Comparison of ENCODE assay signal across 2 cellular contexts in the genomic region with DNA sequence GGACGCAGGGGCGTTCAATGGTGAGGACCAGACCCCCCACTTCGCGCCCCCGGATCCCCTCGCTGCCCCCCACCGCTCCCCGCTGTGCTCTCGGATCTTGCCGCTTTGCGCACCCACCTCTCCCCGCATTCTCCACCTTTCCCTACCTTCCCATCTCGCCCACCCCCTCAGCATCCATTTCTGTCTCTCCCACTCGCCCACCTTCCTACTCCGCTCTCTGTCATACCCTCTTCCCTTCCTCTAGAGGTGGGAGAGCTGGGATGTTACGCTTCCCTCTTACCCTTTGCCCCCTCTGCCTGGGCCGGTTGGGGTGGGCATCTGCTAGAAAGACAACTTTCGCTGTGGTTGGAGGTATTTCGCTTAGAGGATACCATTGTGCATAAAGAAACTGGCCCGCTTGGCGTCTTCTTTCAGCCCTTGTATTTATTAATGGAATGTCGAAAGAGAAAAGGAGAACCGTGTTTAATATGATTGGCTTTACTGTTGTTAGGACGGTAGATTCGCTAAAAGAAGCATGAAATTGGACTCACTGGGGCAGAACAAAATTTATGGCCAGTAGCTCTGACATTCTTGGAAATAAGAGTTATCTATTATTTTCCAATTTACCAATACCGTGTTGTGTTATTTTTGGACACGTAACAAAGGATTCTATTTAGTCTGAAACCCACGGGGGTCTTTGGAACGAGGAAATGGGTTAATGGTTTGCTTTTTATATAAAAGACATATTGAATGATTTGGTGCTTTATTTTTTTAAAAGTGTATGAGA.
TF ChIP-seq lines count a peak whose summit lies in the region.

No MANE protein-coding gene starts in this region.

TF ChIP-seq in K562, 482 proteins besides CTCF, POLR2A, EP300 and RAD21 (continues in another document):
- TF ChIP-seq BRD4 (IDR thresholded peaks at IDR 0.05), result no peak
- peak; percentile 34; the same call in 1 of the 2 replicates for TF ChIP-seq CC2D1A (IDR thresholded peaks at IDR 0.05)
- TF ChIP-seq ZNF197 (CRISPR knock-in tag; IDR thresholded peaks at IDR 0.05; ENCODE audit: low read depth), result 0 out of 2 replicates have a peak, but pooled peaks have one; percentile 30
- TF ChIP-seq, protein P1, sequence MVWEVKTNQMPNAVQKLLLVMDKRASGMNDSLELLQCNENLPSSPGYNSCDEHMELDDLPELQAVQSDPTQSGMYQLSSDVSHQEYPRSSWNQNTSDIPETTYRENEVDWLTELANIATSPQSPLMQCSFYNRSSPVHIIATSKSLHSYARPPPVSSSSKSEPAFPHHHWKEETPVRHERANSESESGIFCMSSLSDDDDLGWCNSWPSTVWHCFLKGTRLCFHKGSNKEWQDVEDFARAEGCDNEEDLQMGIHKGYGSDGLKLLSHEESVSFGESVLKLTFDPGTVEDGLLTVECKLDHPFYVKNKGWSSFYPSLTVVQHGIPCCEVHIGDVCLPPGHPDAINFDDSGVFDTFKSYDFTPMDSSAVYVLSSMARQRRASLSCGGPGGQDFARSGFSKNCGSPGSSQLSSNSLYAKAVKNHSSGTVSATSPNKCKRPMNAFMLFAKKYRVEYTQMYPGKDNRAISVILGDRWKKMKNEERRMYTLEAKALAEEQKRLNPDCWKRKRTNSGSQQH (CRISPR knock-in tag; IDR thresholded peaks at IDR 0.05), result 0 out of 2 replicates have a peak, but pooled peaks have one; percentile 27
- peak; percentile 87 for TF ChIP-seq GATAD2A (IDR thresholded peaks at IDR 0.05)
- TF ChIP-seq ZNF431 (CRISPR knock-in tag; IDR thresholded peaks at IDR 0.05), result 0 out of 2 replicates have a peak, but pooled peaks have one; percentile 18
- TF ChIP-seq SMARCE1 (IDR thresholded peaks at IDR 0.05), result peak; percentile 59; the same call in 1 of the 2 replicates
- TF ChIP-seq MEIS2 (IDR thresholded peaks at IDR 0.05; ENCODE audit: partially characterized antibody), result peak; percentile 63
- TF ChIP-seq WHSC1 (IDR thresholded peaks at IDR 0.05; ENCODE audit: low read length), result no peak
- 0 out of 2 replicates have a peak, but pooled peaks have one; percentile 15 for TF ChIP-seq TAL1 (IDR thresholded peaks at IDR 0.05)
- no peak; the same call in 1 of the 2 replicates for TF ChIP-seq TOE1 (IDR thresholded peaks at IDR 0.05; ENCODE audit: borderline replicate concordance)
- no peak for TF ChIP-seq TOE1 (CRISPR knock-in tag; IDR thresholded peaks at IDR 0.05; ENCODE audit: borderline replicate concordance, low read depth)
- no peak for TF ChIP-seq MBD2 (IDR thresholded peaks at IDR 0.05; ENCODE audit: borderline replicate concordance, low read depth)
- peak; percentile 67; the same call in 1 of the 2 replicates for TF ChIP-seq LARP7 (IDR thresholded peaks at IDR 0.05)
- TF ChIP-seq, protein P2, sequence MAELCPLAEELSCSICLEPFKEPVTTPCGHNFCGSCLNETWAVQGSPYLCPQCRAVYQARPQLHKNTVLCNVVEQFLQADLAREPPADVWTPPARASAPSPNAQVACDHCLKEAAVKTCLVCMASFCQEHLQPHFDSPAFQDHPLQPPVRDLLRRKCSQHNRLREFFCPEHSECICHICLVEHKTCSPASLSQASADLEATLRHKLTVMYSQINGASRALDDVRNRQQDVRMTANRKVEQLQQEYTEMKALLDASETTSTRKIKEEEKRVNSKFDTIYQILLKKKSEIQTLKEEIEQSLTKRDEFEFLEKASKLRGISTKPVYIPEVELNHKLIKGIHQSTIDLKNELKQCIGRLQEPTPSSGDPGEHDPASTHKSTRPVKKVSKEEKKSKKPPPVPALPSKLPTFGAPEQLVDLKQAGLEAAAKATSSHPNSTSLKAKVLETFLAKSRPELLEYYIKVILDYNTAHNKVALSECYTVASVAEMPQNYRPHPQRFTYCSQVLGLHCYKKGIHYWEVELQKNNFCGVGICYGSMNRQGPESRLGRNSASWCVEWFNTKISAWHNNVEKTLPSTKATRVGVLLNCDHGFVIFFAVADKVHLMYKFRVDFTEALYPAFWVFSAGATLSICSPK (IDR thresholded peaks at IDR 0.05; ENCODE audit: borderline replicate concordance), result peak; percentile 52; the same call in 1 of the 2 replicates
- TF ChIP-seq, protein P3, sequence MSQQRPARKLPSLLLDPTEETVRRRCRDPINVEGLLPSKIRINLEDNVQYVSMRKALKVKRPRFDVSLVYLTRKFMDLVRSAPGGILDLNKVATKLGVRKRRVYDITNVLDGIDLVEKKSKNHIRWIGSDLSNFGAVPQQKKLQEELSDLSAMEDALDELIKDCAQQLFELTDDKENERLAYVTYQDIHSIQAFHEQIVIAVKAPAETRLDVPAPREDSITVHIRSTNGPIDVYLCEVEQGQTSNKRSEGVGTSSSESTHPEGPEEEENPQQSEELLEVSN (IDR thresholded peaks at IDR 0.05; ENCODE audit: borderline replicate concordance in 1 of 2, extremely low read depth in 1 of 2, insufficient read depth in 1 of 2, insufficient read length in 1 of 2, low read depth in 1 of 2, low read length in 1 of 2, poor library complexity in 1 of 2, severe bottlenecking in 1 of 2), result no peak
- 0 out of 4 replicates have a peak, but pooled peaks of 1 of the 2 experiments have one; percentile 4 for TF ChIP-seq MAZ (CRISPR knock-in tag; conservative IDR thresholded peaks at IDR 0.05 in 1 of 2, IDR thresholded peaks at IDR 0.05 in 1 of 2)
- 0 out of 2 replicates have a peak, but pooled peaks have one; percentile 19 for TF ChIP-seq ARID1B (IDR thresholded peaks at IDR 0.05)
- 0 out of 2 replicates have a peak, but pooled peaks have one; percentile 31 for TF ChIP-seq KHSRP (IDR thresholded peaks at IDR 0.05)
- TF ChIP-seq, protein P4, sequence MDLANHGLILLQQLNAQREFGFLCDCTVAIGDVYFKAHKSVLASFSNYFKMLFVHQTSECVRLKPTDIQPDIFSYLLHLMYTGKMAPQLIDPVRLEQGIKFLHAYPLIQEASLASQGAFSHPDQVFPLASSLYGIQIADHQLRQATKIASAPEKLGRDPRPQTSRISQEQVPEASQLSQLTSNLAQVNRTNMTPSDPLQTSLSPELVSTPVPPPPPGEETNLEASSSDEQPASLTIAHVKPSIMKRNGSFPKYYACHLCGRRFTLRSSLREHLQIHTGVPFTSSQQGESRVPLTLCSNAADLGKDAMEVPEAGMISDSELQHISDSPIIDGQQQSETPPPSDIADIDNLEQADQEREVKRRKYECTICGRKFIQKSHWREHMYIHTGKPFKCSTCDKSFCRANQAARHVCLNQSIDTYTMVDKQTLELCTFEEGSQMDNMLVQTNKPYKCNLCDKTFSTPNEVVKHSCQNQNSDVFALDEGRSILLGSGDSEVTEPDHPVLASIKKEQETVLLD (IDR thresholded peaks at IDR 0.05), result peak; percentile 70
- TF ChIP-seq, protein P5, sequence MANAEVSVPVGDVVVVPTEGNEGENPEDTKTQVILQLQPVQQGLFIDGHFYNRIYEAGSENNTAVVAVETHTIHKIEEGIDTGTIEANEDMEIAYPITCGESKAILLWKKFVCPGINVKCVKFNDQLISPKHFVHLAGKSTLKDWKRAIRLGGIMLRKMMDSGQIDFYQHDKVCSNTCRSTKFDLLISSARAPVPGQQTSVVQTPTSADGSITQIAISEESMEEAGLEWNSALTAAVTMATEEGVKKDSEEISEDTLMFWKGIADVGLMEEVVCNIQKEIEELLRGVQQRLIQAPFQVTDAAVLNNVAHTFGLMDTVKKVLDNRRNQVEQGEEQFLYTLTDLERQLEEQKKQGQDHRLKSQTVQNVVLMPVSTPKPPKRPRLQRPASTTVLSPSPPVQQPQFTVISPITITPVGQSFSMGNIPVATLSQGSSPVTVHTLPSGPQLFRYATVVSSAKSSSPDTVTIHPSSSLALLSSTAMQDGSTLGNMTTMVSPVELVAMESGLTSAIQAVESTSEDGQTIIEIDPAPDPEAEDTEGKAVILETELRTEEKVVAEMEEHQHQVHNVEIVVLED (CRISPR knock-in tag; IDR thresholded peaks at IDR 0.05), result no peak

TF ChIP-seq in HepG2, 621 proteins besides CTCF, POLR2A, EP300 and RAD21:
- no peak for TF ChIP-seq ZNF354B (CRISPR knock-in tag; IDR thresholded peaks at IDR 0.05)
- TF ChIP-seq MTF1 (CRISPR knock-in tag; IDR thresholded peaks at IDR 0.05), result no peak
- TF ChIP-seq, protein P6, sequence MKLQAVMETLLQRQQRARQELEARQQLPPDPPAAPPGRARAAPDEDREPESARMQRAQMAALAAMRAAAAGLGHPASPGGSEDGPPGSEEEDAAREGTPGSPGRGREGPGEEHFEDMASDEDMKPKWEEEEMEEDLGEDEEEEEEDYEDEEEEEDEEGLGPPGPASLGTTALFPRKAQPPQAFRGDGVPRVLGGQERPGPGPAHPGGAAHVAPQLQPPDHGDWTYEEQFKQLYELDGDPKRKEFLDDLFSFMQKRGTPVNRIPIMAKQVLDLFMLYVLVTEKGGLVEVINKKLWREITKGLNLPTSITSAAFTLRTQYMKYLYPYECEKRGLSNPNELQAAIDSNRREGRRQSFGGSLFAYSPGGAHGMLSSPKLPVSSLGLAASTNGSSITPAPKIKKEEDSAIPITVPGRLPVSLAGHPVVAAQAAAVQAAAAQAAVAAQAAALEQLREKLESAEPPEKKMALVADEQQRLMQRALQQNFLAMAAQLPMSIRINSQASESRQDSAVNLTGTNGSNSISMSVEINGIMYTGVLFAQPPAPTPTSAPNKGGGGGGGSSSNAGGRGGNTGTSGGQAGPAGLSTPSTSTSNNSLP (IDR thresholded peaks at IDR 0.05; ENCODE audit: low read depth, low read length), result no peak
- TF ChIP-seq ZNF549 (CRISPR knock-in tag; IDR thresholded peaks at IDR 0.05), result no peak
- no peak for TF ChIP-seq ZC3H4 (CRISPR knock-in tag; IDR thresholded peaks at IDR 0.05; ENCODE audit: borderline replicate concordance)
- no peak for TF ChIP-seq ZNF501 (CRISPR knock-in tag; IDR thresholded peaks at IDR 0.05)
- no peak for TF ChIP-seq GLI4 (CRISPR knock-in tag; IDR thresholded peaks at IDR 0.05; ENCODE audit: borderline replicate concordance)
- TF ChIP-seq ZNF180 (CRISPR knock-in tag; IDR thresholded peaks at IDR 0.05; ENCODE audit: borderline replicate concordance, low read depth), result no peak
- TF ChIP-seq TARDBP (CRISPR knock-in tag; IDR thresholded peaks at IDR 0.05), result no peak
- no peak for TF ChIP-seq MEIS2 (CRISPR knock-in tag; IDR thresholded peaks at IDR 0.05)
- no peak for TF ChIP-seq YEATS2 (CRISPR knock-in tag; IDR thresholded peaks at IDR 0.05; ENCODE audit: borderline replicate concordance)
- TF ChIP-seq, protein P7, sequence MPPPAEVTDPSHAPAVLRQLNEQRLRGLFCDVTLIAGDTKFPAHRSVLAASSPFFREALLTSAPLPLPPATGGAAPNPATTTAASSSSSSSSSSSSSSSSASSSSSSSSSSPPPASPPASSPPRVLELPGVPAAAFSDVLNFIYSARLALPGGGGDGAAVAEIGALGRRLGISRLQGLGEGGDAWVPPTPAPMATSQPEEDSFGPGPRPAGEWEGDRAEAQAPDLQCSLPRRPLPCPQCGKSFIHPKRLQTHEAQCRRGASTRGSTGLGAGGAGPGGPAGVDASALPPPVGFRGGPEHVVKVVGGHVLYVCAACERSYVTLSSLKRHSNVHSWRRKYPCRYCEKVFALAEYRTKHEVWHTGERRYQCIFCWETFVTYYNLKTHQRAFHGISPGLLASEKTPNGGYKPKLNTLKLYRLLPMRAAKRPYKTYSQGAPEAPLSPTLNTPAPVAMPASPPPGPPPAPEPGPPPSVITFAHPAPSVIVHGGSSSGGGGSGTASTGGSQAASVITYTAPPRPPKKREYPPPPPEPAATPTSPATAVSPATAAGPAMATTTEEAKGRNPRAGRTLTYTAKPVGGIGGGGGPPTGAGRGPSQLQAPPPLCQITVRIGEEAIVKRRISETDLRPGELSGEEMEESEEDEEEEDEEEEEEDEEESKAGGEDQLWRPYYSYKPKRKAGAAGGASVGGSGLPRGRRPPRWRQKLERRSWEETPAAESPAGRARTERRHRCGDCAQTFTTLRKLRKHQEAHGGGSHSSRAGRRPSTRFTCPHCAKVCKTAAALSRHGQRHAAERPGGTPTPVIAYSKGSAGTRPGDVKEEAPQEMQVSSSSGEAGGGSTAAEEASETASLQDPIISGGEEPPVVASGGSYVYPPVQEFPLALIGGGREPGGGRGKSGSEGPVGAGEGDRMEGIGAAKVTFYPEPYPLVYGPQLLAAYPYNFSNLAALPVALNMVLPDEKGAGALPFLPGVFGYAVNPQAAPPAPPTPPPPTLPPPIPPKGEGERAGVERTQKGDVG (CRISPR knock-in tag; IDR thresholded peaks at IDR 0.05; ENCODE audit: borderline replicate concordance), result no peak
- TF ChIP-seq, protein P8, sequence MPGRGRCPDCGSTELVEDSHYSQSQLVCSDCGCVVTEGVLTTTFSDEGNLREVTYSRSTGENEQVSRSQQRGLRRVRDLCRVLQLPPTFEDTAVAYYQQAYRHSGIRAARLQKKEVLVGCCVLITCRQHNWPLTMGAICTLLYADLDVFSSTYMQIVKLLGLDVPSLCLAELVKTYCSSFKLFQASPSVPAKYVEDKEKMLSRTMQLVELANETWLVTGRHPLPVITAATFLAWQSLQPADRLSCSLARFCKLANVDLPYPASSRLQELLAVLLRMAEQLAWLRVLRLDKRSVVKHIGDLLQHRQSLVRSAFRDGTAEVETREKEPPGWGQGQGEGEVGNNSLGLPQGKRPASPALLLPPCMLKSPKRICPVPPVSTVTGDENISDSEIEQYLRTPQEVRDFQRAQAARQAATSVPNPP (CRISPR knock-in tag; IDR thresholded peaks at IDR 0.05), result no peak
- TF ChIP-seq ZNF335 (CRISPR knock-in tag; IDR thresholded peaks at IDR 0.05), result no peak
- TF ChIP-seq, protein P9, sequence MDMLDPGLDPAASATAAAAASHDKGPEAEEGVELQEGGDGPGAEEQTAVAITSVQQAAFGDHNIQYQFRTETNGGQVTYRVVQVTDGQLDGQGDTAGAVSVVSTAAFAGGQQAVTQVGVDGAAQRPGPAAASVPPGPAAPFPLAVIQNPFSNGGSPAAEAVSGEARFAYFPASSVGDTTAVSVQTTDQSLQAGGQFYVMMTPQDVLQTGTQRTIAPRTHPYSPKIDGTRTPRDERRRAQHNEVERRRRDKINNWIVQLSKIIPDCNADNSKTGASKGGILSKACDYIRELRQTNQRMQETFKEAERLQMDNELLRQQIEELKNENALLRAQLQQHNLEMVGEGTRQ (IDR thresholded peaks at IDR 0.05; ENCODE audit: low read depth, low read length), result no peak
- TF ChIP-seq, protein P9 (CRISPR knock-in tag; IDR thresholded peaks at IDR 0.05; ENCODE audit: borderline replicate concordance), result no peak
- TF ChIP-seq TEAD2 (CRISPR knock-in tag; IDR thresholded peaks at IDR 0.05), result no peak
- TF ChIP-seq FOXK1 (CRISPR knock-in tag; IDR thresholded peaks at IDR 0.05; ENCODE audit: borderline replicate concordance, low read depth), result no peak
- TF ChIP-seq KLF11 (CRISPR knock-in tag; IDR thresholded peaks at IDR 0.05), result no peak
TF ChIP-seq in HepG2: peak in this region for 0.
